ENCODE assay signal across 15 cellular contexts in the genomic region with DNA sequence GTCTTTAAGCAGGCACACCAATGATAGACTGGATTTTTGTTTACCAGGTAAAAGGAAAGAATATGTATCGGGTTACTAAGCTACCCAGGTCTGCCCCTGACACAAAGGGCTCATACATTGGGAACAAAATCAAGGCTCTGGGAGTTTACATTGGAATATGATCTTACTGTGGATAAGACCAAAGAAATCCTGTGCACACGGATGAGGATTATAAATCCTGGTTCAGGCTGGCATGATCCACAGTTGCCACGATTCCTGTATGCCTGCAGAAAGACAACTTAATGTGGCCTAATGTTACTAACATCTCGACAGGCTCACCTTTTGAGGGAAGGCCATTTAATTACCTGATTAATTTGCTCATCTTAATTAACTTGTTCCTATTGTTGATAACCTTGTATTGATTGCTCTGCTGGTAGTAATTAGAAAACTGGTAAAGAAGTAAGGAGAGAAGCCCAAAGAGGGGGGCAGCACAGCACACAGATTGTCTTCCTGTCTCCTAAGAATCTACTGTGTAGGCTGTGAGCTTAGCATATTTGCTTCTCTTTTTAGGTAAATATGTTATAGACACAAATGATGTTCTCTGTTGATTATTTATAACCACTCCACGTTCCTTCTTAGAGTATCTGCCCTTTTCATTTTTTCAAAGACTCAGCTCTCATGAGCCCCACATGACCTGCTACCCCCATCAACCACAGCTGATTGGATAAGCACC. TPM values are rescaled to one million over a fixed set of nuclear protein-coding genes. Genes with fewer than 3 reads are reported as not detected.
A peak's percentile ranks its signal among the peaks of the same experiment; 100 is the strongest.
DNase-seq lines count a peak whose midpoint lies in the region; ATAC-seq, FAIRE-seq and TF ChIP-seq lines count a peak whose summit lies in the region.
"Had no signal": no experiment of that assay in that cellular context is flagged by ENCODE, and none has a peak within 500 bp of the region (broad histone marks: within the 10 kb centered on the region; RNA-seq: fewer than 3 reads in every experiment).

No MANE protein-coding gene starts in this region.

- no peak for TF ChIP-seq RAD21 in HepG2 (CRISPR knock-in tag; IDR thresholded peaks at IDR 0.05)

- POLR2A ChIA-PET in RWPE1 (lab: Yijun Ruan, JAX; ENCODE audit: low non-redundant PET) (no interaction called here), HepG2 (lab: Yijun Ruan, JAX) (interaction anchor here (1.8 to 3.1 kb wide), 3 partner anchors 14 to 19 kb away, joined by 6 to 24 read pairs (median 9); no protein-coding TSS in a partner anchor)

- H3K4me2 ChIP-seq in HepG2 (ENCODE audit: low read depth, low read length), result peak overlapping the region; percentile 60

- ATAC-seq in HepG2, result peak; percentile 100

- H3K27ac Mint-ChIP-seq in endothelial cell (ENCODE audit: unreplicated experiment), result no peak overlapping the region
- H3K27ac Mint-ChIP-seq: activated T-cell treated with anti-CD3 and anti-CD28 coated beads, Interleukin-2, amount 50 U/mL, for 24 hours had no signal

- no peak for TF ChIP-seq POLR2A in HepG2 (IDR thresholded peaks at IDR 0.05; ENCODE audit: insufficient read depth in 1 of 2, low read depth in 2 of 2, low read length in 2 of 2)
- no peak for TF ChIP-seq POLR2A in vagina (IDR thresholded peaks at IDR 0.05)

- H3K4me3 ChIP-seq in HepG2 (replicated peaks in 1 of 3; ENCODE audit: insufficient read depth in 1 of 3, low read depth in 2 of 3, low read length in 3 of 3) (peak overlapping the region in 1 of 3 experiments; percentile 23; a peak in 1 of 6 replicates), vagina (no peak overlapping the region)

- H3K36me3 Mint-ChIP-seq in endothelial cell (ENCODE audit: low read depth, unreplicated experiment), result no peaks in the 10 kb centered on the region

- DNase-seq in DMS53 (lab: John Stamatoyannopoulos, UW), result peak; percentile 98
- peak; percentile 14 to 41 for DNase-seq in NCI-H1930 (lab: John Stamatoyannopoulos, UW)
- peak; percentile 17 for DNase-seq in RWPE1 (ENCODE audit: low spot score)
- peak; percentile 99 for DNase-seq in HepG2 (ENCODE audit: low spot score)
- no peak for DNase-seq in stimulated activated naive CD4-positive, alpha-beta T cell (lab: John Stamatoyannopoulos, UW)
- DNase-seq in NCI-H226, result no peak
- no peak for DNase-seq in vagina (ENCODE audit: extremely low spot score in 2 of 2)
- no peak for DNase-seq in endothelial cell (ENCODE audit: low spot score)
- DNase-seq: activated T-cell treated with anti-CD3 and anti-CD28 coated beads, Interleukin-2, amount 50 U/mL, for 24 hours; anterior cingulate cortex; NCI-H446 treated with DMSO at 0.1 percent for 48 hours; stimulated activated CD4-positive, alpha-beta T cell treated with anti-CD3 and anti-CD28 coated beads, Interleukin-4, amount 100 ng/mL, for 24 hours; stimulated activated naive CD4-positive, alpha-beta T cell treated with Interleukin-2 at 50 U/mL for 16 hours had no signal

- H3K79me2 ChIP-seq in HepG2 (ENCODE audit: insufficient read depth, low read length), result no peaks in the 10 kb centered on the region

- H3K27ac ChIP-seq in RWPE1 (no peak overlapping the region), HepG2 (ENCODE audit: extremely low read length, insufficient read depth, low read length) (peak overlapping the region; percentile 42), vagina (no peak overlapping the region)

- H3K27me3 ChIP-seq in HepG2 (ENCODE audit: control insufficient read depth in 1 of 2, insufficient read depth in 2 of 2, low read length in 2 of 2) (no peaks in the 10 kb centered on the region), vagina (no peaks in the 10 kb centered on the region)

- TF ChIP-seq EP300 in HepG2 (IDR thresholded peaks at IDR 0.05; ENCODE audit: low read depth in 2 of 2, low read length in 2 of 2) (peak in 1 of 2 experiments; percentile 81; a peak in 2 of 4 replicates), HepG2 (CRISPR knock-in tag; IDR thresholded peaks at IDR 0.05; ENCODE audit: borderline replicate concordance) (peak; percentile 66; the same call in 1 of the 2 replicates)

- BruUV-seq in HepG2 (replicated peaks; lab: Mats Ljungman, UMichigan), result no TSS peak

- intact Hi-C loops in HepG2 (cut with micrococcal nuclease; ENCODE audit: unreplicated experiment), result loop anchor here (1.0 to 2.0 kb wide), 3 partner anchors 14 to 49 kb away; no protein-coding TSS in a partner anchor
- intact Hi-C loops in vagina (cut with DNase I), result no loop called here

- H4K20me1 ChIP-seq in HepG2 (ENCODE audit: insufficient read depth, low read length), result no peaks in the 10 kb centered on the region

- H3K9me3 ChIP-seq in HepG2 (ENCODE audit: low read length) (no peaks in the 10 kb centered on the region), vagina (no peaks in the 10 kb centered on the region)

- no peak overlapping the region for H3K4me3 Mint-ChIP-seq in endothelial cell (ENCODE audit: unreplicated experiment)
- H3K4me3 Mint-ChIP-seq: activated T-cell treated with anti-CD3 and anti-CD28 coated beads, Interleukin-2, amount 50 U/mL, for 24 hours had no signal

- H3K4me1 ChIP-seq in HepG2 (ENCODE audit: insufficient read depth, low read length) (peaks cover 52% of the 10 kb centered on the region), vagina (no peaks in the 10 kb centered on the region)

- 16% methylated on average over 5 of the region's 5 CpGs for WGBS in HepG2 (ENCODE audit: low lambda C conversion rate)

- no peaks in the 10 kb centered on the region for H3K27me3 Mint-ChIP-seq in endothelial cell (ENCODE audit: unreplicated experiment)
- H3K27me3 Mint-ChIP-seq: activated T-cell treated with anti-CD3 and anti-CD28 coated beads, Interleukin-2, amount 50 U/mL, for 24 hours had no signal

- no peak overlapping the region; the same call in 1 of the 2 replicates for H3K9ac ChIP-seq in HepG2 (ENCODE audit: insufficient read depth, low read depth, low read length)

- TF ChIP-seq CTCF in RWPE1 (conservative IDR thresholded peaks at IDR 0.05; ENCODE audit: low read depth) (no peak), HepG2 (CRISPR knock-in tag; IDR thresholded peaks at IDR 0.05) (no peak), vagina (IDR thresholded peaks at IDR 0.05) (no peak), endothelial cell (IDR thresholded peaks at IDR 0.05; ENCODE audit: unreplicated experiment) (no peak)

- in situ Hi-C loops in HepG2 (cut with HindIII; ENCODE audit: extremely low pct_ligation_motif_present, low pct_unique_long_range_greater_than_20kb), result no loop called here

- no peaks in the 10 kb centered on the region for H3K4me1 Mint-ChIP-seq in endothelial cell (ENCODE audit: unreplicated experiment)

- H3K9me3 Mint-ChIP-seq in endothelial cell (ENCODE audit: unreplicated experiment), result no peaks in the 10 kb centered on the region
- H3K9me3 Mint-ChIP-seq: activated T-cell treated with anti-CD3 and anti-CD28 coated beads, Interleukin-2, amount 50 U/mL, for 24 hours had no signal

- CTCF ChIA-PET in RWPE1 (lab: Yijun Ruan, JAX), result no interaction called here
- CTCF ChIA-PET in HepG2 (lab: Yijun Ruan, JAX; ENCODE audit: low intra/inter-chr PET ratio, low total read pairs), result no interaction called here

- no peak overlapping the region for H2AFZ ChIP-seq in HepG2 (ENCODE audit: low read length)

- FAIRE-seq in HepG2 (lab: Jason Lieb, UNC), result peak; percentile 89

- H3K36me3 ChIP-seq in HepG2 (replicated peaks in 1 of 2; ENCODE audit: control insufficient read depth in 1 of 2, insufficient read depth in 2 of 2, low read length in 2 of 2), result no peaks in the 10 kb centered on the region
- no peaks in the 10 kb centered on the region for H3K36me3 ChIP-seq in vagina

TF ChIP-seq in HepG2, 621 proteins besides CTCF, POLR2A, EP300 and RAD21 (continues in another document):
- TF ChIP-seq ZC3H4 (CRISPR knock-in tag; IDR thresholded peaks at IDR 0.05; ENCODE audit: borderline replicate concordance) (no peak), RARG (CRISPR knock-in tag; IDR thresholded peaks at IDR 0.05; ENCODE audit: low read depth) (no peak)
- TF ChIP-seq, protein P1, sequence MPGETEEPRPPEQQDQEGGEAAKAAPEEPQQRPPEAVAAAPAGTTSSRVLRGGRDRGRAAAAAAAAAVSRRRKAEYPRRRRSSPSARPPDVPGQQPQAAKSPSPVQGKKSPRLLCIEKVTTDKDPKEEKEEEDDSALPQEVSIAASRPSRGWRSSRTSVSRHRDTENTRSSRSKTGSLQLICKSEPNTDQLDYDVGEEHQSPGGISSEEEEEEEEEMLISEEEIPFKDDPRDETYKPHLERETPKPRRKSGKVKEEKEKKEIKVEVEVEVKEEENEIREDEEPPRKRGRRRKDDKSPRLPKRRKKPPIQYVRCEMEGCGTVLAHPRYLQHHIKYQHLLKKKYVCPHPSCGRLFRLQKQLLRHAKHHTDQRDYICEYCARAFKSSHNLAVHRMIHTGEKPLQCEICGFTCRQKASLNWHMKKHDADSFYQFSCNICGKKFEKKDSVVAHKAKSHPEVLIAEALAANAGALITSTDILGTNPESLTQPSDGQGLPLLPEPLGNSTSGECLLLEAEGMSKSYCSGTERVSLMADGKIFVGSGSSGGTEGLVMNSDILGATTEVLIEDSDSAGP (CRISPR knock-in tag; IDR thresholded peaks at IDR 0.05; ENCODE audit: borderline replicate concordance), result no peak

RNA-seq across cellular contexts. Expression of a gene that starts 51.0 kb away (rescaled TPM):
- total RNA-seq in HepG2 (2016; rRNA removed; fragmentation: Illumina TruSeq; extraction: Trizol), result 12.1 and 14.5 TPM in 2 replicates
- total RNA-seq in HepG2 (2016; cell fraction: cytosol; rRNA removed; fragmentation: Illumina TruSeq; extraction: Trizol; ENCODE audit: low read depth), result 19.7 and 21.7 TPM in 2 replicates
- total RNA-seq in HepG2 (2016; cell fraction: insoluble cytoplasmic fraction; rRNA removed; fragmentation: Illumina TruSeq; extraction: Trizol), result 11.6 and 15.0 TPM in 2 replicates
- 14.2 and 14.5 TPM in 2 replicates for total RNA-seq in HepG2 (2016; cell fraction: membrane; rRNA removed; fragmentation: Illumina TruSeq; extraction: Trizol)
- 17.7 and 24.3 TPM in 2 replicates for total RNA-seq in HepG2 (2016; cell fraction: nucleus; rRNA removed; fragmentation: Illumina TruSeq; extraction: Trizol)
- 95.6 and 98.6 TPM in 2 replicates for polyA plus RNA-seq in HepG2 (2011; rRNA removed)
- 53.0 and 61.5 TPM in 2 replicates for polyA plus RNA-seq in HepG2 (2011; cell fraction: cytosol; rRNA removed)
- 59.3 and 60.8 TPM in 2 replicates for polyA plus RNA-seq in HepG2 (2011; cell fraction: nucleus; rRNA removed)
- polyA plus RNA-seq in HepG2 (2012), result 60.3 and 93.0 TPM in 2 replicates
- 4.5 and 4.7 TPM in 2 replicates for polyA plus RNA-seq in HepG2 (2016; cell fraction: cytosol; fragmentation: Illumina TruSeq; extraction: Trizol; ENCODE audit: low read depth)
- polyA plus RNA-seq in HepG2 (2016; cell fraction: insoluble cytoplasmic fraction; fragmentation: Illumina TruSeq; extraction: Trizol; ENCODE audit: low read depth), result 36.1 and 46.4 TPM in 2 replicates
- 16.2 and 16.6 TPM in 2 replicates for polyA plus RNA-seq in HepG2 (2016; cell fraction: membrane; fragmentation: Illumina TruSeq; extraction: Trizol; ENCODE audit: low read depth)
- 26.4 and 30.3 TPM in 2 replicates for polyA plus RNA-seq in HepG2 (2016; cell fraction: nucleus; fragmentation: Illumina TruSeq; extraction: Trizol; ENCODE audit: insufficient read depth, low read depth)
- 0.42 and 283 TPM in 2 replicates for polyA minus RNA-seq in HepG2 (2011; rRNA and poly(A)+ RNA removed; ENCODE audit: low replicate concordance)
- polyA minus RNA-seq in HepG2 (2011; cell fraction: cytosol; rRNA and poly(A)+ RNA removed), result 65.9 and 72.3 TPM in 2 replicates
- 122 and 148 TPM in 2 replicates for polyA minus RNA-seq in HepG2 (2011; cell fraction: nucleus; rRNA and poly(A)+ RNA removed)
- total RNA-seq in vagina, result 1.2 TPM
- 8.5 TPM for total RNA-seq in endothelial cell (ENCODE audit: unreplicated experiment)
- total RNA-seq: G401, mononuclear cell had no signal

Comparison
In these comparisons a context has a peak if more than half of its experiments do, and no peak if none do; other contexts are left out.
1. DNase-seq: peak in DMS53 (single experiment), NCI-H1930 (2 of 2), RWPE1 (single experiment) and HepG2 (single experiment); none in stimulated activated naive CD4-positive, alpha-beta T cell (0 of 6), NCI-H226 (single experiment), vagina (0 of 2) and endothelial cell (single experiment).